ENCODE assay signal across 16 cellular contexts in the genomic region with DNA sequence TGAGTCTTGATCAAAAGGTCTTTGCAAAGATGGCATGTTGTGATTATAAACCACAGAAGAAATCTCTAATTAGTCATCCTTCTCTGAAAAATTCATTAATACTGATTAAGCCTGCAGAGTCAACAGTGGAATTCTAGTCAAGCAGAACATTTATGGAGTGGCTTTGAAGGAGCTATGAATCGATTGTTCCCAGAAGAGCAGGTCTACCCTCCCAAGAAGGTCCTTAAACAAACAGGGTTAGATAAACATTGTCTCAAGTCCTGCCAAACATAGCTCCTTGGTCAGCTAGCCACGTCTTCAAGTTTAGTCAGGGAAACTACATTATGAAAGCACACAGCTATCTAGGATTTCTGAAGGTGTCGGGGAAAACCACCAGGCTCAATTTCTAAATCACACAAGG.
DNase-seq lines count a peak whose midpoint lies in the region; ATAC-seq, FAIRE-seq and TF ChIP-seq lines count a peak whose summit lies in the region.
"Had no signal": no experiment of that assay in that cellular context is flagged by ENCODE, and none has a peak within 500 bp of the region (broad histone marks: within the 10 kb centered on the region; RNA-seq: fewer than 3 reads in every experiment).

No MANE protein-coding gene starts in this region.

- no peaks in the 10 kb centered on the region for H3K9me3 Mint-ChIP-seq in endodermal cell

- no peak overlapping the region for H3K4me3 ChIP-seq in smooth muscle cell
- H3K4me3 ChIP-seq in transverse colon = no peak overlapping the region
- H3K4me3 ChIP-seq in endodermal cell (ENCODE audit: low read length) = no peak overlapping the region
- H3K4me3 ChIP-seq: adrenal gland, skin epidermis had no signal

- no peaks in the 10 kb centered on the region for H3K4me1 Mint-ChIP-seq in endodermal cell

- H3K27me3 ChIP-seq in smooth muscle cell (ENCODE audit: low read depth) (no peaks in the 10 kb centered on the region), transverse colon (no peaks in the 10 kb centered on the region), endodermal cell (ENCODE audit: control insufficient read depth, insufficient read depth, low read length, poor library complexity, severe bottlenecking) (no peaks in the 10 kb centered on the region)
- H3K27me3 ChIP-seq: adrenal gland had no signal

- H3K4me2 ChIP-seq in smooth muscle cell = peak overlapping the region; percentile 31

- no peaks in the 10 kb centered on the region for H4K20me1 ChIP-seq in smooth muscle cell (ENCODE audit: low read depth)

- no peaks in the 10 kb centered on the region for H3F3A ChIP-seq in smooth muscle cell (ENCODE audit: low read depth)

- WGBS in smooth muscle cell (ENCODE audit: low lambda C conversion rate) = 44% methylated on average over 3 of the region's 3 CpGs
- WGBS in transverse colon (ENCODE audit: low coverage in 1 of 2), 2 donors = 48 to 63% methylated on average over 2 to 3 of the region's 3 CpGs
- WGBS in endodermal cell (ENCODE audit: insufficient coverage in 1 of 2, insufficient read length in 1 of 2), 2 experiments = 93 to 100% methylated on average over 2 to 3 of the region's 3 CpGs

- FAIRE-seq in GM19239 (lab: Jason Lieb, UNC) = peak; percentile 74
- FAIRE-seq: colon had no signal

- ATAC-seq in GM18868 (IDR thresholded peaks at IDR 0.05; ENCODE audit: unreplicated experiment) = no peak
- ATAC-seq: naive thymus-derived CD8-positive, alpha-beta T cell had no signal

- H3K36me3 ChIP-seq in smooth muscle cell (ENCODE audit: low read depth) (no peaks in the 10 kb centered on the region), transverse colon (no peaks in the 10 kb centered on the region), endodermal cell (ENCODE audit: control insufficient read depth, insufficient read depth, low read length) (no peaks in the 10 kb centered on the region)
- H3K36me3 ChIP-seq: adrenal gland had no signal

- in situ Hi-C loops in transverse colon (cut with MboI; ENCODE audit: low pct_ligation_motif_present in 1 of 4, low pct_unique_long_range_greater_than_20kb in 1 of 4, low sequenced_read_pairs in 3 of 4) = no loop called here

- H3K36me3 Mint-ChIP-seq in endodermal cell (ENCODE audit: low read depth) = no peaks in the 10 kb centered on the region

- TF ChIP-seq POLR2A in transverse colon (IDR thresholded peaks at IDR 0.05) = no peak

- no peak overlapping the region for H3K4me3 Mint-ChIP-seq in endodermal cell
- H3K4me3 Mint-ChIP-seq: naive thymus-derived CD8-positive, alpha-beta T cell had no signal

- H3K9me3 ChIP-seq in smooth muscle cell (replicated peaks; ENCODE audit: low read depth) (no peaks in the 10 kb centered on the region), transverse colon (no peaks in the 10 kb centered on the region), endodermal cell (ENCODE audit: control insufficient read depth, low read length) (no peaks in the 10 kb centered on the region)
- H3K9me3 ChIP-seq: adrenal gland had no signal

- H3K4me1 ChIP-seq in smooth muscle cell (ENCODE audit: low read depth) (no peaks in the 10 kb centered on the region), transverse colon (no peaks in the 10 kb centered on the region), endodermal cell (ENCODE audit: control insufficient read depth, insufficient read depth, low read length) (no peaks in the 10 kb centered on the region)
- H3K4me1 ChIP-seq: adrenal gland, parathyroid adenoma had no signal

- no peak for TF ChIP-seq EP300 in transverse colon (IDR thresholded peaks at IDR 0.05; ENCODE audit: low read depth)

- H3K27ac Mint-ChIP-seq in endodermal cell = no peak overlapping the region

- peak overlapping the region; percentile 68 for H2AFZ ChIP-seq in smooth muscle cell (ENCODE audit: low read depth)
- H2AFZ ChIP-seq: parathyroid adenoma had no signal

- intact Hi-C loops in transverse colon (cut with DNase I; ENCODE audit: low total_unique reads) = no loop called here

- H3K27ac ChIP-seq in smooth muscle cell (ENCODE audit: low read depth) (no peak overlapping the region), transverse colon (no peak overlapping the region), endodermal cell (ENCODE audit: low read depth, low read length) (no peak overlapping the region)
- H3K27ac ChIP-seq: adrenal gland, C4-2B, parathyroid adenoma, skin epidermis had no signal

- DNase-seq in GM19239 (ENCODE audit: insufficient read length, low spot score) (no peak), T1000 (lab: John Stamatoyannopoulos, UW) (peak; percentile 3), fibroblast of peridontal ligament (ENCODE audit: extremely low read depth) (peak; percentile 6), smooth muscle cell (lab: John Stamatoyannopoulos, UW; ENCODE audit: unreplicated experiment) (no peak), transverse colon (no peak), endodermal cell (no peak)
- DNase-seq: activated CD4-positive, alpha-beta T cell treated with anti-CD3 and anti-CD28 coated beads for 1 hour; adrenal gland; DMS153; naive thymus-derived CD8-positive, alpha-beta T cell; SIG-M5 had no signal

- H3K9ac ChIP-seq in smooth muscle cell (ENCODE audit: low read depth) = no peak overlapping the region
- H3K9ac ChIP-seq in endodermal cell (ENCODE audit: extremely low read depth, low read length, poor library complexity, severe bottlenecking) = no peak overlapping the region
- H3K9ac ChIP-seq: parathyroid adenoma had no signal

- H3K27me3 Mint-ChIP-seq in endodermal cell (ENCODE audit: insufficient read depth) = no peaks in the 10 kb centered on the region
- H3K27me3 Mint-ChIP-seq: naive thymus-derived CD8-positive, alpha-beta T cell had no signal

- no peaks in the 10 kb centered on the region for H3K79me2 ChIP-seq in smooth muscle cell (ENCODE audit: low read depth)
- H3K79me2 ChIP-seq: parathyroid adenoma had no signal

- no peak for TF ChIP-seq CTCF in smooth muscle cell (IDR thresholded peaks at IDR 0.05; ENCODE audit: borderline replicate concordance, insufficient read depth, poor library complexity, severe bottlenecking)
- no peak for TF ChIP-seq CTCF in transverse colon (IDR thresholded peaks at IDR 0.05)
- no peak for TF ChIP-seq CTCF in endodermal cell (conservative IDR thresholded peaks at IDR 0.05)

Comparison
In these comparisons a context has a peak if more than half of its experiments do, and no peak if none do; other contexts are left out.
1. DNase-seq: peak in T1000 (single experiment) and fibroblast of peridontal ligament (single experiment); none in GM19239 (single experiment), smooth muscle cell (single experiment), transverse colon (single experiment) and endodermal cell (single experiment).